ENCODE assay signal across 22 cellular contexts in genomic region chr3:58037141-58037910, GRCh38. TPM values are rescaled to one million over a fixed set of nuclear protein-coding genes. Genes with fewer than 3 reads are reported as not detected.
DNase-seq lines count a peak whose midpoint lies in the region; ATAC-seq and TF ChIP-seq lines count a peak whose summit lies in the region.
"Had no signal": no experiment of that assay in that cellular context is flagged by ENCODE, and none has a peak within 500 bp of the region (broad histone marks: within the 10 kb centered on the region; RNA-seq: fewer than 3 reads in every experiment).

No MANE protein-coding gene starts in this region.

- peak overlapping the region; percentile 66 for H3K27ac Mint-ChIP-seq in activated CD4-positive, alpha-beta T cell treated with anti-CD3 and anti-CD28 coated beads, Interleukin-2, amount 10 ng/mL, durations not matched to agents 7 days and 5 days
- H3K27ac Mint-ChIP-seq: activated naive CD4-positive, alpha-beta T cell treated with anti-CD3 and anti-CD28 coated beads, Interleukin-2, amount 10 ng/mL, durations not matched to agents 7 days and 5 days; natural killer cell; stimulated activated effector memory CD8-positive, alpha-beta T cell treated with anti-CD3 and anti-CD28 coated beads, Interleukin-12 subunit alpha, Interleukin-12 subunit beta, amount 100 ng/mL, for 72 hours had no signal

- TF ChIP-seq CTCF in RWPE1 (conservative IDR thresholded peaks at IDR 0.05; ENCODE audit: low read depth) (no peak), hepatocyte (IDR thresholded peaks at IDR 0.05; ENCODE audit: poor library complexity) (no peak), spleen (IDR thresholded peaks at IDR 0.05 in 8 of 11, conservative IDR thresholded peaks at IDR 0.05 in 3 of 11) (no peak), GM10248 (IDR thresholded peaks at IDR 0.05; ENCODE audit: control extremely low read depth, extremely low read depth, low read depth, missing control alignments) (no peak)

- peaks cover 60% of the 10 kb centered on the region for H3K4me1 Mint-ChIP-seq in activated CD4-positive, alpha-beta T cell treated with anti-CD3 and anti-CD28 coated beads, Interleukin-2, amount 10 ng/mL, durations not matched to agents 7 days and 5 days

- DNase-seq in activated CD4-positive, alpha-beta T cell treated with anti-CD3 and anti-CD28 coated beads, Interleukin-2, amount 10 ng/mL, durations not matched to agents 7 days and 5 days: no peak
- DNase-seq in activated CD4-positive, alpha-beta T cell treated with anti-CD3 and anti-CD28 coated beads, Interleukin-2, amount 50 U/mL, for 4 hours: no peak
- DNase-seq in RWPE1 (ENCODE audit: low spot score) (no peak), hepatocyte (ENCODE audit: low spot score) (no peak), spleen (peak; percentile 60), cardiac septum (ENCODE audit: low spot score) (no peak), GM10248 (ENCODE audit: extremely low spot score) (no peak)
- DNase-seq: activated CD4-positive, CD25-positive, alpha-beta regulatory T cell; activated naive CD4-positive, alpha-beta T cell treated with anti-CD3 and anti-CD28 coated beads, Interleukin-2, amount 10 ng/mL, durations not matched to agents 7 days and 5 days; DMS79 treated with DMSO at 0.1 percent for 48 hours; natural killer cell; NCI-H1694 treated with DMSO at 0.1 percent for 48 hours; NCI-H226; NK-92 treated with Interleukin-12 subunit alpha and Interleukin-12 subunit beta, amount 100 ng/mL, for 24 hours; stimulated activated CD4-positive, alpha-beta T cell treated with anti-CD3 and anti-CD28 coated beads, Interleukin-12 subunit alpha, Interleukin-12 subunit beta, amount 100 ng/mL, for 4 hours; tibial artery had no signal

- H3K4me3 ChIP-seq in hepatocyte (no peak overlapping the region), spleen (no peak overlapping the region)
- H3K4me3 ChIP-seq: A549; BLaER1 treated with 17β-estradiol and CSF1 and Interleukin-3, amounts not matched to agents 10 nM and 100 nM; breast epithelium; tibial artery had no signal

- no peak for TF ChIP-seq POLR2A in spleen (IDR thresholded peaks at IDR 0.05)

- CTCF ChIA-PET in activated CD4-positive, alpha-beta T cell treated with anti-CD3 and anti-CD28 coated beads, Interleukin-2, amount 10 ng/mL, durations not matched to agents 7 days and 5 days (lab: Charles Lee): interaction anchor here (0.6 kb wide), 1 partner anchor 19 kb away, joined by 3 read pairs; no protein-coding TSS in a partner anchor
- CTCF ChIA-PET in RWPE1 (lab: Yijun Ruan, JAX) (no interaction called here), GM10248 (lab: Yijun Ruan, JAX) (interaction anchor here (1.0 to 2.1 kb wide), 3 partner anchors 10 to 102 kb away, joined by 3 to 4 read pairs (median 3); no protein-coding TSS in a partner anchor)

- no peaks in the 10 kb centered on the region for H3K9me2 ChIP-seq in hepatocyte (replicated peaks; ENCODE audit: insufficient read depth)

- H3K9me3 ChIP-seq in hepatocyte (ENCODE audit: low read depth) (no peaks in the 10 kb centered on the region), spleen (no peaks in the 10 kb centered on the region)
- H3K9me3 ChIP-seq: A549; BLaER1 treated with 17β-estradiol and CSF1 and Interleukin-3, amounts not matched to agents 10 nM and 100 nM; breast epithelium; tibial artery had no signal

- no peak for ATAC-seq in HG03457 (IDR thresholded peaks at IDR 0.05; ENCODE audit: unreplicated experiment)
- ATAC-seq: A549; natural killer cell; Right ventricle myocardium inferior; stimulated activated effector memory CD8-positive, alpha-beta T cell treated with anti-CD3 and anti-CD28 coated beads, Interleukin-12 subunit alpha, Interleukin-12 subunit beta, amount 100 ng/mL, for 72 hours had no signal

- H2AFZ ChIP-seq in hepatocyte: no peak overlapping the region

- H3K4me1 ChIP-seq in hepatocyte (ENCODE audit: insufficient read depth): peaks cover 65% of the 10 kb centered on the region
- H3K4me1 ChIP-seq in spleen: peaks cover 7 to 64% (median 48%) of the 10 kb centered on the region in 6 donors

- 88% methylated on average over 13 of the region's 13 CpGs for WGBS in hepatocyte (ENCODE audit: low lambda C conversion rate, missing lambda C conversion rate)
- 90 to 96% (median 93%) methylated on average over 10 to 13 of the region's 13 CpGs for WGBS in spleen, 5 donors

- no peaks in the 10 kb centered on the region for H3K36me3 ChIP-seq in hepatocyte (replicated peaks; ENCODE audit: insufficient read depth, low read depth)
- no peaks in the 10 kb centered on the region for H3K36me3 ChIP-seq in spleen
- H3K36me3 ChIP-seq: BLaER1 treated with 17β-estradiol and CSF1 and Interleukin-3, amounts not matched to agents 10 nM and 100 nM; breast epithelium; tibial artery had no signal

- POLR2A ChIA-PET in activated CD4-positive, alpha-beta T cell treated with anti-CD3 and anti-CD28 coated beads, Interleukin-2, amount 10 ng/mL, durations not matched to agents 7 days and 5 days (lab: Charles Lee): no interaction called here
- POLR2A ChIA-PET in RWPE1 (lab: Yijun Ruan, JAX; ENCODE audit: low non-redundant PET) (no interaction called here), GM10248 (lab: Yijun Ruan, JAX) (no interaction called here)

- intact Hi-C loops in spleen (cut with DNase I; ENCODE audit: low total_unique reads): no loop called here
- intact Hi-C loops in cardiac septum (cut with DNase I): no loop called here

- H3K36me3 Mint-ChIP-seq in activated CD4-positive, alpha-beta T cell treated with anti-CD3 and anti-CD28 coated beads, Interleukin-2, amount 10 ng/mL, durations not matched to agents 7 days and 5 days (ENCODE audit: low read depth): peaks cover 4% of the 10 kb centered on the region
- H3K36me3 Mint-ChIP-seq: natural killer cell had no signal

- no peaks in the 10 kb centered on the region for H3K27me3 Mint-ChIP-seq in activated CD4-positive, alpha-beta T cell treated with anti-CD3 and anti-CD28 coated beads, Interleukin-2, amount 10 ng/mL, durations not matched to agents 7 days and 5 days
- H3K27me3 Mint-ChIP-seq: activated naive CD4-positive, alpha-beta T cell treated with anti-CD3 and anti-CD28 coated beads, Interleukin-2, amount 10 ng/mL, durations not matched to agents 7 days and 5 days had no signal

- no peaks in the 10 kb centered on the region for H3K27me3 ChIP-seq in hepatocyte
- H3K27me3 ChIP-seq in spleen (replicated peaks in 1 of 7): no peaks in the 10 kb centered on the region
- H3K27me3 ChIP-seq: BLaER1 treated with 17β-estradiol and CSF1 and Interleukin-3, amounts not matched to agents 10 nM and 100 nM; breast epithelium; tibial artery had no signal

- H3K79me2 ChIP-seq in hepatocyte: peaks cover 99% of the 10 kb centered on the region

- H3K27ac ChIP-seq in RWPE1: peak overlapping the region; percentile 48
- H3K27ac ChIP-seq in hepatocyte: peak overlapping the region; percentile 87
- no peak overlapping the region for H3K27ac ChIP-seq in spleen
- H3K27ac ChIP-seq: BLaER1 treated with 17β-estradiol and CSF1 and Interleukin-3, amounts not matched to agents 10 nM and 100 nM had no signal

- peaks cover 56% of the 10 kb centered on the region for H4K20me1 ChIP-seq in hepatocyte (ENCODE audit: insufficient read depth, poor library complexity, severe bottlenecking)

- no peaks in the 10 kb centered on the region for H3K9me3 Mint-ChIP-seq in activated CD4-positive, alpha-beta T cell treated with anti-CD3 and anti-CD28 coated beads, Interleukin-2, amount 10 ng/mL, durations not matched to agents 7 days and 5 days
- H3K9me3 Mint-ChIP-seq: activated naive CD4-positive, alpha-beta T cell treated with anti-CD3 and anti-CD28 coated beads, Interleukin-2, amount 10 ng/mL, durations not matched to agents 7 days and 5 days; natural killer cell; stimulated activated effector memory CD8-positive, alpha-beta T cell treated with anti-CD3 and anti-CD28 coated beads, Interleukin-12 subunit alpha, Interleukin-12 subunit beta, amount 100 ng/mL, for 72 hours had no signal

- H3K4me3 Mint-ChIP-seq in activated CD4-positive, alpha-beta T cell treated with anti-CD3 and anti-CD28 coated beads, Interleukin-2, amount 10 ng/mL, durations not matched to agents 7 days and 5 days: no peak overlapping the region
- H3K4me3 Mint-ChIP-seq: activated naive CD4-positive, alpha-beta T cell treated with anti-CD3 and anti-CD28 coated beads, Interleukin-2, amount 10 ng/mL, durations not matched to agents 7 days and 5 days; natural killer cell; stimulated activated effector memory CD8-positive, alpha-beta T cell treated with anti-CD3 and anti-CD28 coated beads, Interleukin-12 subunit alpha, Interleukin-12 subunit beta, amount 100 ng/mL, for 72 hours had no signal

- H3K4me2 ChIP-seq in hepatocyte: no peak overlapping the region

RNA-seq across cellular contexts. Expression of gene FLNB, which starts 29.1 kb away (rescaled TPM):
- total RNA-seq in activated CD4-positive, alpha-beta T cell treated with anti-CD3 and anti-CD28 coated beads, Interleukin-2, amount 10 ng/mL, durations not matched to agents 7 days and 5 days: 10 to 100 TPM; 27.2 to 28.1 TPM
- total RNA-seq in hepatocyte: 136 and 172 TPM in 2 replicates
- polyA plus RNA-seq in hepatocyte: 69.4 and 74.2 TPM in 2 replicates
- total RNA-seq in spleen: 100 to 1,000 TPM in 4 of 7 donors, 10 to 100 TPM in 3; 77.5 to 163 (median 111) TPM
- 10 to 100 TPM; 38.9 to 70.3 (median 49.4) TPM for polyA plus RNA-seq in spleen
- 58.1 TPM for total RNA-seq in cardiac septum

Comparison
In these comparisons a context has a peak if more than half of its experiments do, and no peak if none do; other contexts are left out.
1. H3K27ac ChIP-seq: peak in RWPE1 (single experiment) and hepatocyte (single experiment); none in spleen (0 of 8).